In genomic region chr21:40318371-40318770, GRCh38 we compare ENCODE assay signal across 34 cellular contexts.
"Had no signal": no experiment of that assay in that cellular context is flagged by ENCODE, and none has a peak within 500 bp of the region (broad histone marks: within the 10 kb centered on the region; RNA-seq: fewer than 3 reads in every experiment).

No MANE protein-coding gene starts in this region.

- H3K9me3 ChIP-seq: MG63 had no signal

- H3K4me3 ChIP-seq: MG63 had no signal

- DNase-seq: Karpas-422, Kasumi-1, MG63, MM.1S, MV-4-11, NCI-H1048, NCI-H1092, NCI-H1092 treated with DMSO at 0.1 percent for 48 hours, NCI-H1105, NCI-H1105 treated with DMSO at 0.1 percent for 48 hours, NCI-H1417, NCI-H1417 treated with DMSO at 0.1 percent for 48 hours, NCI-H1436, NCI-H1436 treated with DMSO at 0.1 percent for 48 hours, NCI-H146, NCI-H1694, NCI-H1694 treated with DMSO at 0.1 percent for 48 hours, NCI-H187, NCI-H187 treated with DMSO at 0.1 percent for 48 hours, NCI-H1930, NCI-H2029, NCI-H2029 treated with DMSO at 0.1 percent for 48 hours, NCI-H2081, NCI-H2081 treated with DMSO at 0.1 percent for 48 hours, NCI-H2107, NCI-H2171, NCI-H2171 treated with DMSO at 0.1 percent for 48 hours, NCI-H2227 treated with DMSO at 0.1 percent for 48 hours, NCI-H226, NCI-H345, NCI-H446, NCI-H446 treated with DMSO at 0.1 percent for 48 hours, NCI-H510A, NCI-H510A treated with DMSO at 0.1 percent for 48 hours had no signal

- H3K27me3 ChIP-seq: MG63 had no signal

- H3K36me3 ChIP-seq: MG63 had no signal
